ENCODE assay signal across 8 cellular contexts in genomic region chr17:42179911-42180410, GRCh38. TPM values are rescaled to one million over a fixed set of nuclear protein-coding genes. Genes with fewer than 3 reads are reported as not detected.
A peak's percentile ranks its signal among the peaks of the same experiment; 100 is the strongest.
DNase-seq lines count a peak whose midpoint lies in the region; ATAC-seq and TF ChIP-seq lines count a peak whose summit lies in the region.

No MANE protein-coding gene starts in this region.

- intact Hi-C loops in activated T-helper 2 cell treated with anti-CD3 and anti-CD28 coated beads, Interferon-gamma antibody, Interleukin-2, Interleukin-4, amounts not matched to agents 10 μg/mL and 5 μg/mL and 100 μg/mL, durations not matched to agents 14 hours and 24 hours and 36 hours (cut with micrococcal nuclease): loop anchor here (2.0 to 5.0 kb wide), 2 partner anchors 25 to 63 kb away; partner anchors contain the start of gene RAB5C

- peak overlapping the region; percentile 32 for H3K4me3 Mint-ChIP-seq in activated T-helper 2 cell treated with anti-CD3 and anti-CD28 coated beads, Interferon-gamma antibody, Interleukin-2, Interleukin-4, amounts not matched to agents 10 μg/mL and 5 μg/mL and 100 μg/mL, durations not matched to agents 14 hours and 24 hours and 36 hours (ENCODE audit: low read depth)

- DNase-seq in ELF-1 (ENCODE audit: low read depth, low spot score) (peak; percentile 83), NB4 (ENCODE audit: low read depth) (peak; percentile 34), iris pigment epithelial cell (ENCODE audit: low read depth) (peak; percentile 23), brain microvascular endothelial cell (no peak), SIG-M5 (lab: John Stamatoyannopoulos, UW) (no peak)
- no peak for DNase-seq in activated T-helper 2 cell treated with anti-CD3 and anti-CD28 coated beads, Interferon-gamma antibody, Interleukin-2, Interleukin-4, amounts not matched to agents 10 μg/mL and 5 μg/mL and 100 μg/mL, durations not matched to agents 14 hours and 24 hours and 36 hours (ENCODE audit: low spot score)

- H3K27ac Mint-ChIP-seq in activated T-helper 2 cell treated with anti-CD3 and anti-CD28 coated beads, Interferon-gamma antibody, Interleukin-2, Interleukin-4, amounts not matched to agents 10 μg/mL and 5 μg/mL and 100 μg/mL, durations not matched to agents 14 hours and 24 hours and 36 hours: no peak overlapping the region

- no peaks in the 10 kb centered on the region for H3K36me3 ChIP-seq in brain microvascular endothelial cell (replicated peaks)

- peaks cover 22% of the 10 kb centered on the region for H3K27me3 ChIP-seq in brain microvascular endothelial cell (replicated peaks)

- in situ Hi-C loops in brain microvascular endothelial cell (cut with HindIII; ENCODE audit: low pct_ligation_motif_present, low sequenced_read_pairs): no loop called here

- no peak overlapping the region for H3K27ac ChIP-seq in brain microvascular endothelial cell

- peaks cover 33% of the 10 kb centered on the region for H3K27me3 Mint-ChIP-seq in activated T-helper 2 cell treated with anti-CD3 and anti-CD28 coated beads, Interferon-gamma antibody, Interleukin-2, Interleukin-4, amounts not matched to agents 10 μg/mL and 5 μg/mL and 100 μg/mL, durations not matched to agents 14 hours and 24 hours and 36 hours (ENCODE audit: low read depth)

- ATAC-seq in HG03432 (IDR thresholded peaks at IDR 0.05; ENCODE audit: unreplicated experiment) (no peak), GM21576 (IDR thresholded peaks at IDR 0.05; ENCODE audit: unreplicated experiment) (no peak)

- H3K36me3 Mint-ChIP-seq in activated T-helper 2 cell treated with anti-CD3 and anti-CD28 coated beads, Interferon-gamma antibody, Interleukin-2, Interleukin-4, amounts not matched to agents 10 μg/mL and 5 μg/mL and 100 μg/mL, durations not matched to agents 14 hours and 24 hours and 36 hours (ENCODE audit: low read depth): peaks cover 3% of the 10 kb centered on the region

- no peak for TF ChIP-seq POLR2A in NB4 (IDR thresholded peaks at IDR 0.05; ENCODE audit: extremely low read depth, insufficient read length)

- TF ChIP-seq CTCF in NB4 (IDR thresholded peaks at IDR 0.05; ENCODE audit: low read depth, low read length) (no peak), brain microvascular endothelial cell (IDR thresholded peaks at IDR 0.05; ENCODE audit: low read depth, low read length, missing control alignments) (no peak)

- no peak overlapping the region for H3K4me3 ChIP-seq in NB4 (ENCODE audit: low read depth, low read length)
- no peak overlapping the region for H3K4me3 ChIP-seq in brain microvascular endothelial cell (ENCODE audit: low read depth, low read length)

- H3K4me1 Mint-ChIP-seq in activated T-helper 2 cell treated with anti-CD3 and anti-CD28 coated beads, Interferon-gamma antibody, Interleukin-2, Interleukin-4, amounts not matched to agents 10 μg/mL and 5 μg/mL and 100 μg/mL, durations not matched to agents 14 hours and 24 hours and 36 hours (ENCODE audit: low read depth): peaks cover 42% of the 10 kb centered on the region

- no peaks in the 10 kb centered on the region for H3K9me3 Mint-ChIP-seq in activated T-helper 2 cell treated with anti-CD3 and anti-CD28 coated beads, Interferon-gamma antibody, Interleukin-2, Interleukin-4, amounts not matched to agents 10 μg/mL and 5 μg/mL and 100 μg/mL, durations not matched to agents 14 hours and 24 hours and 36 hours

RNA-seq across cellular contexts. Expression of gene KCNH4, which starts 1.0 kb away (rescaled TPM):
- total RNA-seq in activated T-helper 2 cell treated with anti-CD3 and anti-CD28 coated beads, Interferon-gamma antibody, Interleukin-2, Interleukin-4, amounts not matched to agents 10 μg/mL and 5 μg/mL and 100 μg/mL, durations not matched to agents 14 hours and 24 hours and 36 hours: 0.44 and 0.64 TPM in 2 replicates

RNA-seq across cellular contexts. Expression of gene HCRT, which starts 5.3 kb away (rescaled TPM):
- total RNA-seq in activated T-helper 2 cell treated with anti-CD3 and anti-CD28 coated beads, Interferon-gamma antibody, Interleukin-2, Interleukin-4, amounts not matched to agents 10 μg/mL and 5 μg/mL and 100 μg/mL, durations not matched to agents 14 hours and 24 hours and 36 hours: not detected in 2 replicates

RNA-seq across cellular contexts. Expression of gene GHDC, which starts 14.3 kb away (rescaled TPM):
- 16.5 and 17.6 TPM in 2 replicates for total RNA-seq in activated T-helper 2 cell treated with anti-CD3 and anti-CD28 coated beads, Interferon-gamma antibody, Interleukin-2, Interleukin-4, amounts not matched to agents 10 μg/mL and 5 μg/mL and 100 μg/mL, durations not matched to agents 14 hours and 24 hours and 36 hours

RNA-seq across cellular contexts. Expression of gene RAB5C, which starts 25.2 kb away (rescaled TPM):
- 63.9 and 67.9 TPM in 2 replicates for total RNA-seq in activated T-helper 2 cell treated with anti-CD3 and anti-CD28 coated beads, Interferon-gamma antibody, Interleukin-2, Interleukin-4, amounts not matched to agents 10 μg/mL and 5 μg/mL and 100 μg/mL, durations not matched to agents 14 hours and 24 hours and 36 hours

RNA-seq across cellular contexts. Expression of gene HSPB9, which starts 57.4 kb away (rescaled TPM):
- not detected in 2 replicates for total RNA-seq in activated T-helper 2 cell treated with anti-CD3 and anti-CD28 coated beads, Interferon-gamma antibody, Interleukin-2, Interleukin-4, amounts not matched to agents 10 μg/mL and 5 μg/mL and 100 μg/mL, durations not matched to agents 14 hours and 24 hours and 36 hours

Comparison
In these comparisons a context has a peak if more than half of its experiments do, and no peak if none do; other contexts are left out.
1. DNase-seq: peak in ELF-1 (single experiment), NB4 (single experiment) and iris pigment epithelial cell (single experiment); none in activated T-helper 2 cell treated with anti-CD3 and anti-CD28 coated beads, Interferon-gamma antibody, Interleukin-2, Interleukin-4, amounts not matched to agents 10 μg/mL and 5 μg/mL and 100 μg/mL, durations not matched to agents 14 hours and 24 hours and 36 hours (single experiment), brain microvascular endothelial cell (single experiment) and SIG-M5 (single experiment).